8 cellular contexts compared by ENCODE assay signal in genomic region chr16:22077700-22078313, GRCh38. TPM values are rescaled to one million over a fixed set of nuclear protein-coding genes. Genes with fewer than 3 reads are reported as not detected.
A peak's percentile ranks its signal among the peaks of the same experiment; 100 is the strongest.
DNase-seq lines count a peak whose midpoint lies in the region; ATAC-seq and TF ChIP-seq lines count a peak whose summit lies in the region.

No MANE protein-coding gene starts in this region.

- ATAC-seq in esophagus mucosa, result peak; percentile 73
- ATAC-seq in stimulated activated naive CD8-positive, alpha-beta T cell treated with anti-CD3 and anti-CD28 coated beads, Interleukin-15, amount 100 ng/mL, for 72 hours, result peak; percentile 76

- H3K9me2 ChIP-seq in OCI-LY7 (ENCODE audit: insufficient read depth, low read length), result no peaks in the 10 kb centered on the region

- intact Hi-C loops in OCI-LY7 (cut with micrococcal nuclease; ENCODE audit: unreplicated experiment), result loop anchor here (1.0 kb wide), 2 partner anchors 77 to 110 kb away; partner anchors contain the start of gene PDZD9

- H3K4me2 ChIP-seq in OCI-LY7 (ENCODE audit: low read length), result no peak overlapping the region

- no TSS peak for BruUV-seq in OCI-LY7 (replicated peaks; lab: Mats Ljungman, UMichigan)

- peak; percentile 49 for DNase-seq in HFFc6
- peak; percentile 74 for DNase-seq in OCI-LY7 (ENCODE audit: low spot score)
- DNase-seq in activated CD8-positive, alpha-beta memory T cell treated with anti-CD3 and anti-CD28 coated beads, Interleukin-2, amount 50 U/mL, for 4 hours, result peak; percentile 75
- DNase-seq in neural crest cell (ENCODE audit: low read depth, low spot score), result peak; percentile 69
- DNase-seq in stimulated activated naive CD8-positive, alpha-beta T cell treated with anti-CD3 and anti-CD28 coated beads, Interleukin-15, amount 100 ng/mL, for 72 hours, result peak; percentile 60 to 61
- DNase-seq in cerebellar nuclear complex (lab: John Stamatoyannopoulos, UW), result no peak

- no peak overlapping the region for H3K27ac Mint-ChIP-seq in HFFc6
- no peak overlapping the region for H3K27ac Mint-ChIP-seq in neural crest cell (ENCODE audit: unreplicated experiment)
- no peak overlapping the region for H3K27ac Mint-ChIP-seq in stimulated activated naive CD8-positive, alpha-beta T cell treated with anti-CD3 and anti-CD28 coated beads, Interleukin-15, amount 100 ng/mL, for 72 hours

- no peaks in the 10 kb centered on the region for H3K79me2 ChIP-seq in OCI-LY7 (ENCODE audit: insufficient read depth, low read depth, low read length)

- TF ChIP-seq CTCF in C4-2B (conservative IDR thresholded peaks at IDR 0.05) (peak; percentile 95), HFFc6 (IDR thresholded peaks at IDR 0.05) (peak; percentile 94), OCI-LY7 (conservative IDR thresholded peaks at IDR 0.05; ENCODE audit: low read length) (peak; percentile 98), neural crest cell (conservative IDR thresholded peaks at IDR 0.05) (peak; percentile 92)

- H3K27me3 Mint-ChIP-seq in HFFc6 (ENCODE audit: insufficient read depth) (no peaks in the 10 kb centered on the region; the same call in 1 of the 2 replicates), neural crest cell (ENCODE audit: low read depth) (no peaks in the 10 kb centered on the region)
- no peaks in the 10 kb centered on the region for H3K27me3 Mint-ChIP-seq in stimulated activated naive CD8-positive, alpha-beta T cell treated with anti-CD3 and anti-CD28 coated beads, Interleukin-15, amount 100 ng/mL, for 72 hours

- 0 out of 2 replicates have a peak, but pooled peaks cover 3% of the 10 kb centered on the region for H4K20me1 ChIP-seq in OCI-LY7 (ENCODE audit: insufficient read depth, low read length)

- H3K4me3 Mint-ChIP-seq in HFFc6 (no peak overlapping the region), neural crest cell (no peak overlapping the region)
- H3K4me3 Mint-ChIP-seq in stimulated activated naive CD8-positive, alpha-beta T cell treated with anti-CD3 and anti-CD28 coated beads, Interleukin-15, amount 100 ng/mL, for 72 hours, result no peak overlapping the region

- POLR2A ChIA-PET in OCI-LY7 (lab: Charles Lee), result interaction anchor here (0.5 to 1.9 kb wide), 10 partner anchors 16 to 855 kb away, joined by 3 to 9 read pairs (median 4); partner anchors contain the start of gene MOSMO

- CTCF ChIA-PET in OCI-LY7 (lab: Charles Lee; ENCODE audit: unreplicated experiment), result interaction anchor here (0.8 to 1.3 kb wide), 8 partner anchors 9 to 111 kb away, joined by 3 to 5 read pairs (median 3); no protein-coding TSS in a partner anchor

- H3K9me3 Mint-ChIP-seq in HFFc6 (no peaks in the 10 kb centered on the region), neural crest cell (no peaks in the 10 kb centered on the region)
- no peaks in the 10 kb centered on the region for H3K9me3 Mint-ChIP-seq in stimulated activated naive CD8-positive, alpha-beta T cell treated with anti-CD3 and anti-CD28 coated beads, Interleukin-15, amount 100 ng/mL, for 72 hours

- H2AFZ ChIP-seq in OCI-LY7 (ENCODE audit: low read length), result no peak overlapping the region

- no peaks in the 10 kb centered on the region for H3K9me3 ChIP-seq in OCI-LY7 (ENCODE audit: low read length)

- H3K27ac ChIP-seq in C4-2B, result no peak overlapping the region
- no peak overlapping the region for H3K27ac ChIP-seq in OCI-LY7 (ENCODE audit: low read depth, low read length, poor library complexity, severe bottlenecking)

- H3K4me1 Mint-ChIP-seq in HFFc6 (ENCODE audit: low read depth) (peaks cover 69% of the 10 kb centered on the region), neural crest cell (peaks cover 13% of the 10 kb centered on the region)
- no peaks in the 10 kb centered on the region for H3K4me1 Mint-ChIP-seq in stimulated activated naive CD8-positive, alpha-beta T cell treated with anti-CD3 and anti-CD28 coated beads, Interleukin-15, amount 100 ng/mL, for 72 hours

- H3K4me3 ChIP-seq in OCI-LY7 (ENCODE audit: low read depth, low read length, poor library complexity, severe bottlenecking), result no peak overlapping the region

- peaks cover 9% of the 10 kb centered on the region for H3K4me1 ChIP-seq in OCI-LY7 (ENCODE audit: insufficient read depth, low read length, poor library complexity, severe bottlenecking)

- H3K36me3 ChIP-seq in OCI-LY7 (ENCODE audit: insufficient read depth, low read length), result no peaks in the 10 kb centered on the region

- H3K36me3 Mint-ChIP-seq in HFFc6 (ENCODE audit: low read depth), result peaks cover 23% of the 10 kb centered on the region
- no peaks in the 10 kb centered on the region for H3K36me3 Mint-ChIP-seq in neural crest cell (ENCODE audit: low read depth)

RNA-seq across cellular contexts. Expression of gene VWA3A, which starts 14.5 kb away (rescaled TPM):
- total RNA-seq in HFFc6 (2021; fragmentation: NEBNext Ultra II Directional; extraction: Animal tissue kit (Norgen Biotek cat#: 25700)), result under 1 TPM in 2 of 6 experiments, not detected in 4; 0.09 to 0.41 TPM
- not detected in 2 replicates for total RNA-seq in OCI-LY7 (2014; rRNA removed; shearing (Covaris generic))
- not detected in 2 replicates for total RNA-seq in OCI-LY7 (2022)
- total RNA-seq in esophagus mucosa, result not detected
- 0.30 TPM in 1 of 2 replicates, not detected in the other for total RNA-seq in neural crest cell

Comparison
In these comparisons a context has a peak if more than half of its experiments do, and no peak if none do; other contexts are left out.
1. DNase-seq: peak in HFFc6 (single experiment), OCI-LY7 (single experiment), activated CD8-positive, alpha-beta memory T cell treated with anti-CD3 and anti-CD28 coated beads, Interleukin-2, amount 50 U/mL, for 4 hours (single experiment), neural crest cell (single experiment) and stimulated activated naive CD8-positive, alpha-beta T cell treated with anti-CD3 and anti-CD28 coated beads, Interleukin-15, amount 100 ng/mL, for 72 hours (2 of 2); none in cerebellar nuclear complex (0 of 2).
2. Peak in every context shown above with its lines, with median percentiles within 50 percentile points of each other: CTCF ChIP-seq.